8 cellular contexts compared by ENCODE assay signal in genomic region chr10:27743736-27744477, GRCh38. TPM values are rescaled to one million over a fixed set of nuclear protein-coding genes. Genes with fewer than 3 reads are reported as not detected.
DNase-seq lines count a peak whose midpoint lies in the region; ATAC-seq, FAIRE-seq and TF ChIP-seq lines count a peak whose summit lies in the region.

No MANE protein-coding gene starts in this region.

- no peaks in the 10 kb centered on the region for H3K27me3 ChIP-seq in thoracic aorta (replicated peaks; ENCODE audit: insufficient read depth)

- in situ Hi-C loops in astrocyte of the spinal cord (cut with HindIII; ENCODE audit: low sequenced_read_pairs), result no loop called here

- no peaks in the 10 kb centered on the region for H3K36me3 ChIP-seq in thoracic aorta

- H3K9me3 ChIP-seq in thoracic aorta, result no peaks in the 10 kb centered on the region

- TF ChIP-seq CTCF in astrocyte of the spinal cord (IDR thresholded peaks at IDR 0.05; ENCODE audit: low read depth, low read length), result no peak
- no peak for TF ChIP-seq CTCF in thoracic aorta (IDR thresholded peaks at IDR 0.05)

- peaks cover 2 to 37% of the 10 kb centered on the region in 2 donors for H3K4me1 ChIP-seq in thoracic aorta (ENCODE audit: control insufficient read depth in 1 of 2, low read depth in 2 of 2)

- no peak for ATAC-seq in thoracic aorta (ENCODE audit: insufficient number of reproducible peaks, low FRiP score, low read depth)

- H3K27ac ChIP-seq in thoracic aorta, result peak overlapping the region; percentile 95 to 99

- H3K4me3 ChIP-seq in astrocyte of the spinal cord (ENCODE audit: low read depth, low read length) (peak overlapping the region; percentile 46), thoracic aorta (peak overlapping the region; percentile 95)

- DNase-seq in NCI-H748 (lab: John Stamatoyannopoulos, UW; ENCODE audit: unreplicated experiment) (peak; percentile 3), NCI-H748 treated with DMSO at 0.1 percent for 48 hours (lab: John Stamatoyannopoulos, UW) (no peak), astrocyte of the spinal cord (ENCODE audit: low read depth, low spot score) (peak; percentile 19), kidney tubule cell (ENCODE audit: low spot score) (peak; percentile 10), thoracic aorta (ENCODE audit: low spot score) (no peak), RCC 7860 (ENCODE audit: low spot score) (no peak), NCI-H774 (lab: John Stamatoyannopoulos, UW) (no peak), SIG-M5 (lab: John Stamatoyannopoulos, UW) (no peak)

- no peak for FAIRE-seq in RCC 7860 (lab: Jason Lieb, UNC)

RNA-seq across cellular contexts. Expression of gene MKX, which starts 1.7 kb away (rescaled TPM):
- 1 to 10 TPM; 2.7 to 8.4 TPM for total RNA-seq in thoracic aorta

Comparison
In these comparisons a context has a peak if more than half of its experiments do, and no peak if none do; other contexts are left out.
1. DNase-seq: peak in NCI-H748 (single experiment), astrocyte of the spinal cord (single experiment) and kidney tubule cell (single experiment); none in NCI-H748 treated with DMSO at 0.1 percent for 48 hours (single experiment), thoracic aorta (single experiment), RCC 7860 (single experiment), NCI-H774 (single experiment) and SIG-M5 (single experiment).